9 cellular contexts compared by ENCODE assay signal in the genomic region with DNA sequence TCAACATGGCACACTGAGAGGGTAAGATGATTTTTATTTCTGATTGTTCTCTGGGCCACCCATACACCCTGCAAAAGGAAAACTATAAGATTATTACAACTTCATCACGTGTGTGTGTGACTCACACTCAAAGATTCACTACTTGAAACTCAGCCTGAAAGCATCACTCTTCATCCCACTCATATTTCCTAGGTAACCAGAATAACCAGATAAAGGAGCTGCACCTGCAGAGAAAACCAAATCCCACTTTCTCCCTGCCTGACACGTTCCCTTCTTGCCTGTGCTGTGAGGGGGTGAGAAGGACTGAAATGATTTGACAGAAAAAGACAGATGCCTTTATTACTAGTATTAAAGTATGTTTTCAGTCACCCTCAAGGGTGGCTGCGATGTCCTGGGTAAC.
DNase-seq lines count a peak whose midpoint lies in the region; ATAC-seq and TF ChIP-seq lines count a peak whose summit lies in the region.
"Had no signal": no experiment of that assay in that cellular context is flagged by ENCODE, and none has a peak within 500 bp of the region (broad histone marks: within the 10 kb centered on the region; RNA-seq: fewer than 3 reads in every experiment).

No MANE protein-coding gene starts in this region.

- peaks cover 9% of the 10 kb centered on the region for H3K4me1 Mint-ChIP-seq in type B pancreatic cell (ENCODE audit: unreplicated experiment)

- H3K27ac Mint-ChIP-seq in type B pancreatic cell = peak overlapping the region; percentile 26

- ATAC-seq in GM21360 (IDR thresholded peaks at IDR 0.05; ENCODE audit: unreplicated experiment) = peak; percentile 68

- H3K27me3 Mint-ChIP-seq in type B pancreatic cell = no peaks in the 10 kb centered on the region

- peaks cover 7% of the 10 kb centered on the region for H3K36me3 Mint-ChIP-seq in type B pancreatic cell

- no peak overlapping the region for H3K4me3 ChIP-seq in fibroblast of pulmonary artery (replicated peaks; ENCODE audit: low read depth, low read length)

- no peak overlapping the region for H3K4me3 Mint-ChIP-seq in type B pancreatic cell
- H3K4me3 Mint-ChIP-seq: neural crest cell had no signal

- TF ChIP-seq CTCF in fibroblast of pulmonary artery (IDR thresholded peaks at IDR 0.05; ENCODE audit: low read length, missing control alignments) (no peak), type B pancreatic cell (conservative IDR thresholded peaks at IDR 0.05) (no peak)

- peaks cover under 1% of the 10 kb centered on the region for H3K9me3 Mint-ChIP-seq in type B pancreatic cell
- H3K9me3 Mint-ChIP-seq: neural crest cell had no signal

- peak; percentile 42 for DNase-seq in Daoy (ENCODE audit: low read depth)
- peak; percentile 39 for DNase-seq in M059J (ENCODE audit: low read depth)
- DNase-seq in fibroblast of pulmonary artery (ENCODE audit: low read depth) = peak; percentile 58
- no peak for DNase-seq in type B pancreatic cell (ENCODE audit: extremely low spot score, unreplicated experiment)
- DNase-seq in NAMALWA (ENCODE audit: low spot score) = no peak
- no peak for DNase-seq in NCI-H1436 treated with DMSO at 0.1 percent for 48 hours (lab: John Stamatoyannopoulos, UW)
- DNase-seq in HuH-7.5 (ENCODE audit: low spot score) = no peak

Comparison
In these comparisons a context has a peak if more than half of its experiments do, and no peak if none do; other contexts are left out.
1. DNase-seq: peak in Daoy (single experiment), M059J (single experiment) and fibroblast of pulmonary artery (single experiment); none in type B pancreatic cell (single experiment), NAMALWA (single experiment), NCI-H1436 treated with DMSO at 0.1 percent for 48 hours (single experiment) and HuH-7.5 (single experiment).